1 cellular context compared by ENCODE assay signal in genomic region chr7:22665816-22666375, GRCh38.
TF ChIP-seq lines count a peak whose summit lies in the region.

No MANE protein-coding gene starts in this region.

TF ChIP-seq in K562, 482 proteins besides CTCF, POLR2A, EP300 and RAD21 (continued from another document):
- TF ChIP-seq ZNF395 (CRISPR knock-in tag; IDR thresholded peaks at IDR 0.05) (no peak), CGGBP1 (CRISPR knock-in tag; IDR thresholded peaks at IDR 0.05) (no peak), XRCC3 (IDR thresholded peaks at IDR 0.05) (no peak), MAX (CRISPR knock-in tag; IDR thresholded peaks at IDR 0.05) (no peak), TRIM28 (IDR thresholded peaks at IDR 0.05) (no peak), BCLAF1 (IDR thresholded peaks at IDR 0.05; ENCODE audit: borderline replicate concordance in 1 of 2, control insufficient read depth in 1 of 2, low read depth in 2 of 2, low read length in 1 of 2) (no peak), MLX (CRISPR knock-in tag; conservative IDR thresholded peaks at IDR 0.05) (no peak), DLX4 (CRISPR knock-in tag; IDR thresholded peaks at IDR 0.05) (no peak), RBM25 (IDR thresholded peaks at IDR 0.05; ENCODE audit: low read depth, low read length, severe bottlenecking) (peak; percentile 54), EZH2 (IDR thresholded peaks at IDR 0.05; ENCODE audit: borderline replicate concordance, low read depth, low read length) (no peak), ZNF780A (CRISPR knock-in tag; IDR thresholded peaks at IDR 0.05) (no peak), ZSCAN32 (CRISPR knock-in tag; IDR thresholded peaks at IDR 0.05) (no peak)
